Comparison of ENCODE assay signal across 33 cellular contexts in genomic region chrX:128438082-128438481, GRCh38.
"Had no signal": no experiment of that assay in that cellular context is flagged by ENCODE, and none has a peak within 500 bp of the region (broad histone marks: within the 10 kb centered on the region; RNA-seq: fewer than 3 reads in every experiment).

No MANE protein-coding gene starts in this region.

- H3K4me1 ChIP-seq: ascending aorta had no signal

- H3K9me3 ChIP-seq: ascending aorta had no signal

- ATAC-seq: activated CD4-positive, alpha-beta T cell treated with anti-CD3 and anti-CD28 coated beads for 36 hours; activated CD4-positive, CD25-positive, alpha-beta regulatory T cell treated with anti-CD3 and anti-CD28 coated beads, Interleukin-2, amount 50 U/mL, for 24 hours; activated CD8-positive, alpha-beta memory T cell treated with anti-CD3 and anti-CD28 coated beads, Interleukin-2, amount 10 ng/mL, durations not matched to agents 7 days and 5 days; activated CD8-positive, alpha-beta T cell treated with anti-CD3 and anti-CD28 coated beads, Interleukin-2, amount 10 ng/mL, durations not matched to agents 7 days and 5 days; activated naive CD8-positive, alpha-beta T cell treated with anti-CD3 and anti-CD28 coated beads, Interleukin-2, amount 50 U/mL, for 24 hours; WTC11 had no signal

- H3K27ac ChIP-seq: ascending aorta, cardiac muscle cell, WERI-Rb-1 had no signal

- H3K36me3 ChIP-seq: ascending aorta, cardiac muscle cell, WERI-Rb-1 had no signal

- H3K4me3 ChIP-seq: ascending aorta, cardiac muscle cell had no signal

- H3K27me3 ChIP-seq: ascending aorta, cardiac muscle cell had no signal

- DNase-seq: activated CD4-positive, alpha-beta memory T cell treated with anti-CD3 and anti-CD28 coated beads, Interleukin-2, amount 10 ng/mL, durations not matched to agents 7 days and 5 days; activated CD4-positive, alpha-beta T cell treated with anti-CD3 and anti-CD28 coated beads for 1 hour; activated CD4-positive, alpha-beta T cell treated with anti-CD3 and anti-CD28 coated beads for 36 hours; activated CD4-positive, alpha-beta T cell treated with anti-CD3 and anti-CD28 coated beads for 48 hours; activated CD4-positive, alpha-beta T cell treated with anti-CD3 and anti-CD28 coated beads, Interleukin-2, amount 10 ng/mL, durations not matched to agents 7 days and 5 days; activated CD4-positive, alpha-beta T cell treated with anti-CD3 and anti-CD28 coated beads, Interleukin-2, amount 50 U/mL, for 48 hours; activated CD4-positive, CD25-positive, alpha-beta regulatory T cell; activated CD8-positive, alpha-beta memory T cell treated with anti-CD3 and anti-CD28 coated beads for 24 hours; activated CD8-positive, alpha-beta memory T cell treated with anti-CD3 and anti-CD28 coated beads, Interleukin-2, amount 10 ng/mL, durations not matched to agents 7 days and 5 days; activated CD8-positive, alpha-beta memory T cell treated with anti-CD3 and anti-CD28 coated beads, Interleukin-2, amount 50 U/mL, for 48 hours; activated CD8-positive, alpha-beta T cell treated with anti-CD3 and anti-CD28 coated beads, Interleukin-2, amount 10 ng/mL, durations not matched to agents 7 days and 5 days; activated effector memory CD4-positive, alpha-beta T cell treated with Interleukin-2 at 50 U/mL for 16 hours; activated gamma-delta T cell; activated naive CD4-positive, alpha-beta T cell treated with anti-CD3 and anti-CD28 coated beads, Interleukin-2, amount 10 ng/mL, durations not matched to agents 7 days and 5 days; activated naive CD4-positive, alpha-beta T cell treated with Interleukin-2 at 50 U/mL for 16 hours; activated naive CD8-positive, alpha-beta T cell treated with anti-CD3 and anti-CD28 coated beads, Interleukin-2, amount 10 ng/mL, durations not matched to agents 7 days and 5 days; activated naive CD8-positive, alpha-beta T cell treated with anti-CD3 and anti-CD28 coated beads, Interleukin-2, amount 50 U/mL, for 24 hours; activated T-cell treated with anti-CD3 and anti-CD28 coated beads, Interleukin-2, amount 50 U/mL, for 24 hours; activated T-cell treated with anti-CD3 and anti-CD28 coated beads, Interleukin-2, amount 50 U/mL, for 48 hours; amygdala; anterior cingulate cortex; caudate nucleus; cerebellar nuclear complex; T-helper 1 cell; T-helper 2 cell; T-helper 9 cell; WERI-Rb-1 had no signal

- FAIRE-seq: bronchial epithelial cell, TTC549 had no signal
